In genomic region chr2:186559370-186559769, GRCh38 we compare ENCODE assay signal across 15 cellular contexts. TPM values are rescaled to one million over a fixed set of nuclear protein-coding genes. Genes with fewer than 3 reads are reported as not detected.
DNase-seq lines count a peak whose midpoint lies in the region; ATAC-seq, FAIRE-seq and TF ChIP-seq lines count a peak whose summit lies in the region.
"Had no signal": no experiment of that assay in that cellular context is flagged by ENCODE, and none has a peak within 500 bp of the region (broad histone marks: within the 10 kb centered on the region; RNA-seq: fewer than 3 reads in every experiment).

No MANE protein-coding gene starts in this region.

- no peak for DNase-seq in H54 (ENCODE audit: insufficient read length, low spot score)
- no peak for DNase-seq in Kasumi-1 (lab: John Stamatoyannopoulos, UW)
- DNase-seq in activated CD8-positive, alpha-beta T cell treated with anti-CD3 and anti-CD28 coated beads, Interleukin-2, amount 10 ng/mL, durations not matched to agents 7 days and 5 days = no peak
- DNase-seq in CD8-positive, alpha-beta memory T cell = no peak
- DNase-seq: activated CD8-positive, alpha-beta memory T cell treated with anti-CD3 and anti-CD28 coated beads, Interleukin-2, amount 10 ng/mL, durations not matched to agents 7 days and 5 days; activated naive CD4-positive, alpha-beta T cell treated with anti-CD3 and anti-CD28 coated beads for 36 hours; brain microvascular endothelial cell; NCI-H1048; PC-9; stimulated activated naive CD8-positive, alpha-beta T cell treated with anti-CD3 and anti-CD28 coated beads, Interleukin-15, amount 100 ng/mL, for 72 hours had no signal

- H3K4me1 ChIP-seq in CD8-positive, alpha-beta memory T cell (ENCODE audit: insufficient read depth, low read length) = no peaks in the 10 kb centered on the region

- ATAC-seq in GM19328 (IDR thresholded peaks at IDR 0.05; ENCODE audit: unreplicated experiment) (peak; percentile 63), GM21825 (IDR thresholded peaks at IDR 0.05; ENCODE audit: unreplicated experiment) (peak; percentile 54), HG03103 (IDR thresholded peaks at IDR 0.05; ENCODE audit: low read depth, unreplicated experiment) (peak; percentile 68)
- ATAC-seq in activated CD8-positive, alpha-beta T cell treated with anti-CD3 and anti-CD28 coated beads, Interleukin-2, amount 10 ng/mL, durations not matched to agents 7 days and 5 days = no peak
- ATAC-seq: activated CD8-positive, alpha-beta memory T cell treated with anti-CD3 and anti-CD28 coated beads, Interleukin-2, amount 10 ng/mL, durations not matched to agents 7 days and 5 days; HCT116; stimulated activated naive CD8-positive, alpha-beta T cell treated with anti-CD3 and anti-CD28 coated beads, Interleukin-15, amount 100 ng/mL, for 72 hours had no signal

- H3K9me3 ChIP-seq in CD8-positive, alpha-beta memory T cell (ENCODE audit: low read length) = no peaks in the 10 kb centered on the region

- CTCF ChIA-PET in activated CD8-positive, alpha-beta T cell treated with anti-CD3 and anti-CD28 coated beads, Interleukin-2, amount 10 ng/mL, durations not matched to agents 7 days and 5 days (lab: Charles Lee) = no interaction called here
- CTCF ChIA-PET in CD8-positive, alpha-beta memory T cell (lab: Charles Lee) = no interaction called here

- H3K27ac Mint-ChIP-seq in activated CD8-positive, alpha-beta T cell treated with anti-CD3 and anti-CD28 coated beads, Interleukin-2, amount 10 ng/mL, durations not matched to agents 7 days and 5 days = no peak overlapping the region
- no peak overlapping the region for H3K27ac Mint-ChIP-seq in CD8-positive, alpha-beta memory T cell
- H3K27ac Mint-ChIP-seq: activated CD8-positive, alpha-beta memory T cell treated with anti-CD3 and anti-CD28 coated beads, Interleukin-2, amount 10 ng/mL, durations not matched to agents 7 days and 5 days; activated naive CD4-positive, alpha-beta T cell treated with anti-CD3 and anti-CD28 coated beads for 36 hours; stimulated activated naive CD8-positive, alpha-beta T cell treated with anti-CD3 and anti-CD28 coated beads, Interleukin-15, amount 100 ng/mL, for 72 hours had no signal

- H3K27me3 ChIP-seq in CD8-positive, alpha-beta memory T cell (ENCODE audit: insufficient read depth, low read length, poor library complexity, severe bottlenecking) = no peaks in the 10 kb centered on the region
- H3K27me3 ChIP-seq: brain microvascular endothelial cell had no signal

- no peaks in the 10 kb centered on the region for H3K36me3 Mint-ChIP-seq in activated CD8-positive, alpha-beta T cell treated with anti-CD3 and anti-CD28 coated beads, Interleukin-2, amount 10 ng/mL, durations not matched to agents 7 days and 5 days (ENCODE audit: low read depth)
- peaks cover 0 to 2% (median 0%) of the 10 kb centered on the region in 3 donors for H3K36me3 Mint-ChIP-seq in CD8-positive, alpha-beta memory T cell
- H3K36me3 Mint-ChIP-seq: activated CD8-positive, alpha-beta memory T cell treated with anti-CD3 and anti-CD28 coated beads, Interleukin-2, amount 10 ng/mL, durations not matched to agents 7 days and 5 days had no signal

- H3K4me3 Mint-ChIP-seq in activated CD8-positive, alpha-beta T cell treated with anti-CD3 and anti-CD28 coated beads, Interleukin-2, amount 10 ng/mL, durations not matched to agents 7 days and 5 days = no peak overlapping the region
- H3K4me3 Mint-ChIP-seq in CD8-positive, alpha-beta memory T cell = no peak overlapping the region
- H3K4me3 Mint-ChIP-seq: activated CD8-positive, alpha-beta memory T cell treated with anti-CD3 and anti-CD28 coated beads, Interleukin-2, amount 10 ng/mL, durations not matched to agents 7 days and 5 days; activated naive CD4-positive, alpha-beta T cell treated with anti-CD3 and anti-CD28 coated beads for 36 hours; stimulated activated naive CD8-positive, alpha-beta T cell treated with anti-CD3 and anti-CD28 coated beads, Interleukin-15, amount 100 ng/mL, for 72 hours had no signal

- H3K4me3 ChIP-seq in CD8-positive, alpha-beta memory T cell (ENCODE audit: low read length) = no peak overlapping the region
- H3K4me3 ChIP-seq: PC-9 had no signal

- H3K27me3 Mint-ChIP-seq in activated CD8-positive, alpha-beta T cell treated with anti-CD3 and anti-CD28 coated beads, Interleukin-2, amount 10 ng/mL, durations not matched to agents 7 days and 5 days (ENCODE audit: low read depth) = peaks cover 3% of the 10 kb centered on the region
- peaks cover 2 to 16% of the 10 kb centered on the region in 2 donors for H3K27me3 Mint-ChIP-seq in CD8-positive, alpha-beta memory T cell
- H3K27me3 Mint-ChIP-seq: stimulated activated naive CD8-positive, alpha-beta T cell treated with anti-CD3 and anti-CD28 coated beads, Interleukin-15, amount 100 ng/mL, for 72 hours had no signal

- no peak for FAIRE-seq in H54 (lab: Jason Lieb, UNC)

- no peak overlapping the region for H3K27ac ChIP-seq in CD8-positive, alpha-beta memory T cell (ENCODE audit: low read depth, low read length)
- H3K27ac ChIP-seq: brain microvascular endothelial cell, C4-2B, PC-9 had no signal

- no peaks in the 10 kb centered on the region for H3K36me3 ChIP-seq in CD8-positive, alpha-beta memory T cell (ENCODE audit: insufficient read depth, low read length)
- H3K36me3 ChIP-seq: brain microvascular endothelial cell had no signal

- POLR2A ChIA-PET in activated CD8-positive, alpha-beta T cell treated with anti-CD3 and anti-CD28 coated beads, Interleukin-2, amount 10 ng/mL, durations not matched to agents 7 days and 5 days (lab: Charles Lee) = no interaction called here
- POLR2A ChIA-PET in CD8-positive, alpha-beta memory T cell (lab: Charles Lee) = no interaction called here

- TF ChIP-seq POLR2A in H54 (IDR thresholded peaks at IDR 0.05; ENCODE audit: low read depth, low read length) = no peak

- no peaks in the 10 kb centered on the region for H3K4me1 Mint-ChIP-seq in activated CD8-positive, alpha-beta T cell treated with anti-CD3 and anti-CD28 coated beads, Interleukin-2, amount 10 ng/mL, durations not matched to agents 7 days and 5 days (ENCODE audit: low read depth)
- H3K4me1 Mint-ChIP-seq in CD8-positive, alpha-beta memory T cell = no peaks in the 10 kb centered on the region
- H3K4me1 Mint-ChIP-seq: activated CD8-positive, alpha-beta memory T cell treated with anti-CD3 and anti-CD28 coated beads, Interleukin-2, amount 10 ng/mL, durations not matched to agents 7 days and 5 days; stimulated activated naive CD8-positive, alpha-beta T cell treated with anti-CD3 and anti-CD28 coated beads, Interleukin-15, amount 100 ng/mL, for 72 hours had no signal

- H3K9me3 Mint-ChIP-seq in activated CD8-positive, alpha-beta T cell treated with anti-CD3 and anti-CD28 coated beads, Interleukin-2, amount 10 ng/mL, durations not matched to agents 7 days and 5 days (ENCODE audit: insufficient read depth) = no peaks in the 10 kb centered on the region
- peaks cover 0 to 6% (median 0%) of the 10 kb centered on the region in 5 donors for H3K9me3 Mint-ChIP-seq in CD8-positive, alpha-beta memory T cell
- H3K9me3 Mint-ChIP-seq: stimulated activated naive CD8-positive, alpha-beta T cell treated with anti-CD3 and anti-CD28 coated beads, Interleukin-15, amount 100 ng/mL, for 72 hours had no signal

RNA-seq across cellular contexts. Expression of gene ITGAV, which starts 30.5 kb away (rescaled TPM):
- 1 to 10 TPM; 4.9 to 5.6 TPM for total RNA-seq in activated CD8-positive, alpha-beta T cell treated with anti-CD3 and anti-CD28 coated beads, Interleukin-2, amount 10 ng/mL, durations not matched to agents 7 days and 5 days
- total RNA-seq in CD8-positive, alpha-beta memory T cell = 10 to 100 TPM in 1 of 2 experiments, 1 to 10 TPM in 1; 8.7 to 10.7 TPM
- 3.2 TPM for polyA plus RNA-seq in CD8-positive, alpha-beta memory T cell
